In the genomic region with DNA sequence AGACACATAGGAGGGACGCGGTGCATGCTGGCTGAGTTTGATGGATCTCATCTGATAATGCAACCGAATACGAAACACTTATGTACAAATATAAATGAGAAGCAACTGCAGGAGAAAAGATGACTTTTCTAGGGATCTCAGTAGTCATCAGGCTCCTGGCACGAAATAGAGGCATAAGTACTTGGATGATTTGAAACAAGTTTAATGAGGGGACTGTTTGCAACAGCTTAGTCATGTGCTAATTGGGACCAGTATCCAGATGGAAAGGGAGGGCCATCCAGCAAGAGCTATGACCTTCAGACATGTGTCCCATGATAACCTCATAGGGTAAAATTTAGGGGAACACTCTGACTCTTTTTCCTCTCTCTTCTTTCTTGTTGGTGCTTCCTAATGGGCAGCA, we compare ENCODE assay signal across 28 cellular contexts.
"Had no signal": no experiment of that assay in that cellular context is flagged by ENCODE, and none has a peak within 500 bp of the region (broad histone marks: within the 10 kb centered on the region; RNA-seq: fewer than 3 reads in every experiment).

No MANE protein-coding gene starts in this region.

- H3K4me1 Mint-ChIP-seq: activated CD4-positive, alpha-beta memory T cell treated with anti-CD3 and anti-CD28 coated beads, Interleukin-2, amount 10 ng/mL, durations not matched to agents 7 days and 5 days; natural killer cell; stimulated activated naive B cell treated with anti-CD40 and anti-IgM and Interleukin-4, amounts not matched to agents 10 μg/mL and 1 μg/mL and 100 μg/mL, for 72 hours had no signal

- H3K9me3 ChIP-seq: heart left ventricle, left lung, lower lobe of right lung, suprapubic skin, tibial artery, upper lobe of right lung had no signal

- H3K9me3 Mint-ChIP-seq: activated CD4-positive, alpha-beta memory T cell treated with anti-CD3 and anti-CD28 coated beads, Interleukin-2, amount 10 ng/mL, durations not matched to agents 7 days and 5 days; activated CD4-positive, alpha-beta T cell treated with anti-CD3 and anti-CD28 coated beads, Interleukin-2, amount 10 ng/mL, durations not matched to agents 7 days and 5 days; activated T-cell treated with anti-CD3 and anti-CD28 coated beads, Interleukin-2, amount 50 U/mL, for 24 hours; natural killer cell; stimulated activated naive B cell treated with anti-CD40 and anti-IgM and Interleukin-4, amounts not matched to agents 10 μg/mL and 1 μg/mL and 100 μg/mL, for 72 hours had no signal

- H3K36me3 ChIP-seq: brain microvascular endothelial cell, heart left ventricle, left lung, lower lobe of right lung, suprapubic skin, tibial artery, upper lobe of right lung had no signal

- H3K27ac ChIP-seq: brain microvascular endothelial cell, coronary artery, dorsolateral prefrontal cortex, foreskin keratinocyte, heart left ventricle, left lung, lower lobe of right lung, suprapubic skin, tibial artery, upper lobe of right lung had no signal

- H3K36me3 Mint-ChIP-seq: natural killer cell; stimulated activated naive B cell treated with anti-CD40 and anti-IgM and Interleukin-4, amounts not matched to agents 10 μg/mL and 1 μg/mL and 100 μg/mL, for 72 hours had no signal

- FAIRE-seq: astrocyte, TTC549 had no signal

- H3K27ac Mint-ChIP-seq: activated CD4-positive, alpha-beta memory T cell treated with anti-CD3 and anti-CD28 coated beads, Interleukin-2, amount 10 ng/mL, durations not matched to agents 7 days and 5 days; activated CD4-positive, alpha-beta T cell treated with anti-CD3 and anti-CD28 coated beads, Interleukin-2, amount 10 ng/mL, durations not matched to agents 7 days and 5 days; activated T-cell treated with anti-CD3 and anti-CD28 coated beads, Interleukin-2, amount 50 U/mL, for 24 hours; natural killer cell; stimulated activated naive B cell treated with anti-CD40 and anti-IgM and Interleukin-4, amounts not matched to agents 10 μg/mL and 1 μg/mL and 100 μg/mL, for 72 hours had no signal

- H3K27me3 ChIP-seq: brain microvascular endothelial cell had no signal

- H3K4me1 ChIP-seq: foreskin keratinocyte, left lung, lower lobe of right lung, suprapubic skin, tibial artery, upper lobe of right lung had no signal

- ATAC-seq: foreskin keratinocyte; heart left ventricle; left lung; lower lobe of right lung; natural killer cell; right cardiac atrium; stimulated activated naive B cell treated with anti-CD40 and anti-IgM and Interleukin-4, amounts not matched to agents 10 μg/mL and 1 μg/mL and 100 μg/mL, for 72 hours; upper lobe of right lung had no signal

- H3K4me3 ChIP-seq: coronary artery, dorsolateral prefrontal cortex, heart left ventricle, left lung, lower lobe of right lung, suprapubic skin, tibial artery, upper lobe of right lung had no signal

- DNase-seq: activated CD4-positive, alpha-beta memory T cell treated with anti-CD3 and anti-CD28 coated beads, Interleukin-2, amount 10 ng/mL, durations not matched to agents 7 days and 5 days; activated CD4-positive, alpha-beta T cell treated with anti-CD3 and anti-CD28 coated beads, Interleukin-2, amount 10 ng/mL, durations not matched to agents 7 days and 5 days; activated CD4-positive, CD25-positive, alpha-beta regulatory T cell treated with anti-CD3 and anti-CD28 coated beads, Interleukin-2, amount 50 U/mL, for 72 hours; activated CD8-positive, alpha-beta memory T cell treated with anti-CD3 and anti-CD28 coated beads, Interleukin-2, amount 50 U/mL, for 48 hours; activated gamma-delta T cell; activated naive CD4-positive, alpha-beta T cell treated with anti-CD3 and anti-CD28 coated beads, Interleukin-2, amount 50 U/mL, for 16 hours; activated T-cell treated with anti-CD3 and anti-CD28 coated beads, Interleukin-2, amount 50 U/mL, for 24 hours; amniotic stem cell; brain microvascular endothelial cell; dorsolateral prefrontal cortex; effector memory CD4-positive, alpha-beta T cell; foreskin keratinocyte; heart left ventricle; left lung; lower lobe of right lung; mesenchymal stem cell; natural killer cell; right cardiac atrium; stimulated activated CD4-positive, alpha-beta T cell treated with anti-CD3 and anti-CD28 coated beads, Interleukin-15, amount 100 ng/mL, for 24 hours; stimulated activated CD4-positive, alpha-beta T cell treated with anti-CD3 and anti-CD28 coated beads, Interleukin-2, amount 100 ng/mL, for 24 hours; stimulated activated naive B cell treated with anti-CD40 and anti-IgM and Interleukin-4, amounts not matched to agents 10 μg/mL and 1 μg/mL and 100 μg/mL, for 72 hours; T-helper 9 cell; tibial artery; upper lobe of right lung had no signal

- H3K4me3 Mint-ChIP-seq: activated CD4-positive, alpha-beta memory T cell treated with anti-CD3 and anti-CD28 coated beads, Interleukin-2, amount 10 ng/mL, durations not matched to agents 7 days and 5 days; activated CD4-positive, alpha-beta T cell treated with anti-CD3 and anti-CD28 coated beads, Interleukin-2, amount 10 ng/mL, durations not matched to agents 7 days and 5 days; activated T-cell treated with anti-CD3 and anti-CD28 coated beads, Interleukin-2, amount 50 U/mL, for 24 hours; natural killer cell; stimulated activated naive B cell treated with anti-CD40 and anti-IgM and Interleukin-4, amounts not matched to agents 10 μg/mL and 1 μg/mL and 100 μg/mL, for 72 hours had no signal
